In the genomic region with DNA sequence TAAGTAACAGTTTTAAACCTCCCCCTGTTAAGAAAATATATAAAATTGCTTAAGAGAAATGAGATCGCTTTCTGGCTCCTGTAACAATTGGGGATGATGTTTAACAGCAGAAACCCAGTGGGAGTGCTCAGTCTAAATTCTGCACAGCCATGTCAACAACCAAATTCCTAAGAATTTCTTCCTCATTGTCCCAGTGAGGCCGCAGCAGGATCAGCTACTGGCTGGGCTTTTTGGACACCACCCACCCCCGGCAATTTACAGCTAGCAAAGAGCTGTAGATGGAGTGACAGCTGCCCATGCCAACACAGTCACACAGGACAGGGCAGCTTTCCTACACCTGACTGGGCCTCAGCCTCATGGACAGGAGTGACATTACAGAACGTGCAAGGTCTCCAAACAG, we compare ENCODE assay signal across 20 cellular contexts.
DNase-seq lines count a peak whose midpoint lies in the region; ATAC-seq, FAIRE-seq and TF ChIP-seq lines count a peak whose summit lies in the region.
"Had no signal": no experiment of that assay in that cellular context is flagged by ENCODE, and none has a peak within 500 bp of the region (broad histone marks: within the 10 kb centered on the region; RNA-seq: fewer than 3 reads in every experiment).

No MANE protein-coding gene starts in this region.

- FAIRE-seq in endometrium (lab: Jason Lieb, UNC): peak; percentile 82
- FAIRE-seq: RCC 7860 had no signal

- no peak for ATAC-seq in GM21447 (IDR thresholded peaks at IDR 0.05; ENCODE audit: unreplicated experiment)
- ATAC-seq: mucosa of descending colon, right lobe of liver had no signal

- no peaks in the 10 kb centered on the region for H3K36me3 Mint-ChIP-seq in nephron (ENCODE audit: low read depth)

- H3K4me3 ChIP-seq in thyroid gland (replicated peaks in 1 of 3): no peak overlapping the region
- H3K4me3 ChIP-seq: mucosa of descending colon, right lobe of liver had no signal

- no peaks in the 10 kb centered on the region for H3K27me3 ChIP-seq in thyroid gland
- H3K27me3 ChIP-seq: right lobe of liver had no signal

- POLR2A ChIA-PET in HEK293T (lab: Yijun Ruan, JAX): no interaction called here

- H3K9me3 Mint-ChIP-seq in nephron: peaks cover 7% of the 10 kb centered on the region
- H3K9me3 Mint-ChIP-seq: activated CD4-positive, alpha-beta T cell treated with anti-CD3 and anti-CD28 coated beads, Interleukin-2, amount 10 ng/mL, durations not matched to agents 24 days and 14 days; dendritic cell treated with granulocyte-macrophage colony-stimulating factor and Interleukin-4, amounts not matched to agents 40 ng/mL and 50 ng/mL, for 4 days had no signal

- WGBS in thyroid gland, 2 donors: 31 to 43% methylated on average over 3 to 4 of the region's 4 CpGs

- no peaks in the 10 kb centered on the region for H3K27me3 Mint-ChIP-seq in nephron (ENCODE audit: low read depth)
- H3K27me3 Mint-ChIP-seq: dendritic cell treated with granulocyte-macrophage colony-stimulating factor and Interleukin-4, amounts not matched to agents 40 ng/mL and 50 ng/mL, for 4 days had no signal

- CTCF ChIA-PET in HEK293T (lab: Yijun Ruan, JAX): no interaction called here

- H3K4me1 Mint-ChIP-seq in nephron: peaks cover 39% of the 10 kb centered on the region
- H3K4me1 Mint-ChIP-seq: activated CD4-positive, alpha-beta T cell treated with anti-CD3 and anti-CD28 coated beads, Interleukin-2, amount 10 ng/mL, durations not matched to agents 24 days and 14 days had no signal

- TF ChIP-seq CTCF in nephron (IDR thresholded peaks at IDR 0.05; ENCODE audit: unreplicated experiment in 3 of 3) (no peak), thyroid gland (IDR thresholded peaks at IDR 0.05) (no peak)

- H3K4me1 ChIP-seq in thyroid gland: peaks cover 0 to 11% of the 10 kb centered on the region in 2 donors
- H3K4me1 ChIP-seq: right lobe of liver had no signal

- H3K9me3 ChIP-seq in thyroid gland: no peaks in the 10 kb centered on the region
- H3K9me3 ChIP-seq: right lobe of liver had no signal

- H3K27ac Mint-ChIP-seq in nephron: peak overlapping the region; percentile 78 to 97 (median 97)
- H3K27ac Mint-ChIP-seq: activated CD4-positive, alpha-beta T cell treated with anti-CD3 and anti-CD28 coated beads, Interleukin-2, amount 10 ng/mL, durations not matched to agents 24 days and 14 days; dendritic cell treated with granulocyte-macrophage colony-stimulating factor and Interleukin-4, amounts not matched to agents 40 ng/mL and 50 ng/mL, for 4 days had no signal

- H3K36me3 ChIP-seq in thyroid gland: no peaks in the 10 kb centered on the region
- H3K36me3 ChIP-seq: right lobe of liver had no signal

- DNase-seq in HEK293T (ENCODE audit: extremely low spot score): no peak
- peak in 1 of 2 donors; percentile 4 for DNase-seq in thyroid gland
- no peak for DNase-seq in NCI-H2081 (lab: John Stamatoyannopoulos, UW)
- DNase-seq in globus pallidus (ENCODE audit: low spot score): no peak
- no peak for DNase-seq in kidney tubule cell (ENCODE audit: low spot score)
- DNase-seq: activated CD4-positive, alpha-beta T cell treated with anti-CD3 and anti-CD28 coated beads, Interleukin-2, amount 10 ng/mL, durations not matched to agents 24 days and 14 days; anterior cingulate cortex; erythroblast; GOT3; hippocampal formation; KG1; mucosa of descending colon; NCI-H1105 treated with DMSO at 0.1 percent for 48 hours; nucleus accumbens; right lobe of liver had no signal

- intact Hi-C loops in thyroid gland (cut with DNase I): no loop called here

- no peak for TF ChIP-seq POLR2A in thyroid gland (IDR thresholded peaks at IDR 0.05)

- peak overlapping the region; percentile 3 to 54 (median 49) for H3K27ac ChIP-seq in thyroid gland
- H3K27ac ChIP-seq: right lobe of liver had no signal

- H3K4me3 Mint-ChIP-seq in nephron: peak overlapping the region in 2 of 3 experiments; percentile 1 to 4
- H3K4me3 Mint-ChIP-seq: activated CD4-positive, alpha-beta T cell treated with anti-CD3 and anti-CD28 coated beads, Interleukin-2, amount 10 ng/mL, durations not matched to agents 24 days and 14 days; dendritic cell treated with granulocyte-macrophage colony-stimulating factor and Interleukin-4, amounts not matched to agents 40 ng/mL and 50 ng/mL, for 4 days had no signal

TF ChIP-seq in HEK293T, 16 proteins besides CTCF, POLR2A, EP300 and RAD21:
- no peak for TF ChIP-seq ELF4 (IDR thresholded peaks at IDR 0.05)
- TF ChIP-seq FOXK2 (IDR thresholded peaks at IDR 0.05): 0 out of 2 replicates have a peak, but pooled peaks have one; percentile 43
- TF ChIP-seq SP1 (IDR thresholded peaks at IDR 0.05): no peak
- TF ChIP-seq NFRKB (IDR thresholded peaks at IDR 0.05): no peak
- no peak for TF ChIP-seq L3MBTL2 (conservative IDR thresholded peaks at IDR 0.05)
- no peak for TF ChIP-seq TARDBP (IDR thresholded peaks at IDR 0.05)
- no peak for TF ChIP-seq FOXA1 (IDR thresholded peaks at IDR 0.05)
- TF ChIP-seq ARNT (IDR thresholded peaks at IDR 0.05): no peak
- no peak for TF ChIP-seq HDGF (IDR thresholded peaks at IDR 0.05; ENCODE audit: borderline replicate concordance)
- no peak for TF ChIP-seq SUZ12 (IDR thresholded peaks at IDR 0.05)
- no peak for TF ChIP-seq BHLHE40 (IDR thresholded peaks at IDR 0.05; ENCODE audit: borderline replicate concordance)
- TF ChIP-seq ZNF384 (IDR thresholded peaks at IDR 0.05): no peak
- no peak for TF ChIP-seq LEF1 (IDR thresholded peaks at IDR 0.05; ENCODE audit: borderline replicate concordance)
- peak; percentile 34; the same call in 1 of the 2 replicates for TF ChIP-seq CTBP1 (IDR thresholded peaks at IDR 0.05; ENCODE audit: borderline replicate concordance)
- peak; percentile 79 for TF ChIP-seq PKNOX1 (IDR thresholded peaks at IDR 0.05)
- TF ChIP-seq FOXM1 (IDR thresholded peaks at IDR 0.05; ENCODE audit: borderline replicate concordance): no peak
